1 cellular context compared by ENCODE assay signal in genomic region chr1:17279001-17279830, GRCh38.
A peak's percentile ranks its signal among the peaks of the same experiment; 100 is the strongest.
TF ChIP-seq lines count a peak whose summit lies in the region.

No MANE protein-coding gene starts in this region.

TF ChIP-seq in K562, 482 proteins besides CTCF, POLR2A, EP300 and RAD21:
- TF ChIP-seq ZEB2 (IDR thresholded peaks at IDR 0.05), result no peak
- no peak for TF ChIP-seq ZNF717 (CRISPR knock-in tag; IDR thresholded peaks at IDR 0.05)
- TF ChIP-seq KDM1A (IDR thresholded peaks at IDR 0.05), result peak in 1 of 2 experiments; percentile 24; a peak in 1 of 4 replicates
- no peak for TF ChIP-seq ZNF165 (CRISPR knock-in tag; IDR thresholded peaks at IDR 0.05; ENCODE audit: borderline replicate concordance)
- no peak for TF ChIP-seq SREBF1 (IDR thresholded peaks at IDR 0.05; ENCODE audit: borderline replicate concordance, low read depth, low read length)
- TF ChIP-seq ESRRA (IDR thresholded peaks at IDR 0.05; ENCODE audit: borderline replicate concordance, low read depth), result peak; percentile 80
- TF ChIP-seq ELF4 (CRISPR knock-in tag; IDR thresholded peaks at IDR 0.05), result no peak
- peak; percentile 61 for TF ChIP-seq ADNP (tag; IDR thresholded peaks at IDR 0.05)
- peak; percentile 40; the same call in 1 of the 2 replicates for TF ChIP-seq BCOR (IDR thresholded peaks at IDR 0.05)
- peak; percentile 54 for TF ChIP-seq RBM25 (IDR thresholded peaks at IDR 0.05; ENCODE audit: low read depth, low read length, severe bottlenecking)
- TF ChIP-seq MAZ (CRISPR knock-in tag; conservative IDR thresholded peaks at IDR 0.05 in 1 of 2, IDR thresholded peaks at IDR 0.05 in 1 of 2), result no peak
